ENCODE assay signal across 18 cellular contexts in genomic region chr2:8587251-8587791, GRCh38.
DNase-seq lines count a peak whose midpoint lies in the region; ATAC-seq, FAIRE-seq and TF ChIP-seq lines count a peak whose summit lies in the region.
"Had no signal": no experiment of that assay in that cellular context is flagged by ENCODE, and none has a peak within 500 bp of the region (broad histone marks: within the 10 kb centered on the region; RNA-seq: fewer than 3 reads in every experiment).

No MANE protein-coding gene starts in this region.

- POLR2A ChIA-PET in H1 (lab: Charles Lee; ENCODE audit: partially characterized antibody), result interaction anchor here (0.9 to 1.3 kb wide), 2 partner anchors 21 to 94 kb away, joined by 3 to 7 read pairs; partner anchors contain the start of gene ID2

- H3K23me2 ChIP-seq in H1 (ENCODE audit: low read depth, low read length), result no peaks in the 10 kb centered on the region; the same call in 1 of the 2 replicates

- H3K9me3 ChIP-seq in H1 (ENCODE audit: insufficient read depth in 2 of 2, low read depth in 1 of 2, low read length in 1 of 2), result no peaks in the 10 kb centered on the region
- H3K9me3 ChIP-seq: A549 had no signal

- H2AK5ac ChIP-seq in H1 (ENCODE audit: low read depth, low read length), result no peak overlapping the region

- no peak overlapping the region for H4K91ac ChIP-seq in H1 (replicated peaks; ENCODE audit: insufficient read length, low read length)

- no peak overlapping the region for H3K18ac ChIP-seq in H1 (ENCODE audit: extremely low read depth, low read length)

- H3K9ac ChIP-seq in H1 (replicated peaks in 1 of 4; ENCODE audit: extremely low read depth in 1 of 4, low read depth in 3 of 4, low read length in 3 of 4), result no peak overlapping the region

- H4K5ac ChIP-seq in H1 (ENCODE audit: insufficient read length, low read depth, low read length), result no peak overlapping the region

- no peak overlapping the region for H3K23ac ChIP-seq in H1 (ENCODE audit: insufficient read length)

- H3K9me3 Mint-ChIP-seq in activated CD8-positive, alpha-beta memory T cell treated with anti-CD3 and anti-CD28 coated beads, Interleukin-2, amount 10 ng/mL, durations not matched to agents 7 days and 5 days (ENCODE audit: low read depth), result no peaks in the 10 kb centered on the region
- no peaks in the 10 kb centered on the region for H3K9me3 Mint-ChIP-seq in stimulated activated memory B cell treated with anti-CD40 and anti-IgM and Interleukin-4, amounts not matched to agents 10 μg/mL and 1 μg/mL and 100 μg/mL, for 72 hours
- H3K9me3 Mint-ChIP-seq in activated naive CD4-positive, alpha-beta T cell treated with anti-CD3 and anti-CD28 coated beads, Interleukin-2, amount 10 ng/mL, durations not matched to agents 7 days and 5 days, result no peaks in the 10 kb centered on the region

- H2BK20ac ChIP-seq in H1 (ENCODE audit: low read length), result no peak overlapping the region

- no peak for DNase-seq in activated CD8-positive, alpha-beta memory T cell treated with anti-CD3 and anti-CD28 coated beads, Interleukin-2, amount 10 ng/mL, durations not matched to agents 7 days and 5 days
- no peak for DNase-seq in activated CD8-positive, alpha-beta memory T cell treated with anti-CD3 and anti-CD28 coated beads for 24 hours
- DNase-seq in H1 (ENCODE audit: low read depth in 1 of 2, low spot score in 2 of 2), result no peak
- DNase-seq in mesenteric fat pad (ENCODE audit: low spot score), result peak; percentile 80
- no peak for DNase-seq in NCI-H774 (lab: John Stamatoyannopoulos, UW)
- DNase-seq in activated naive CD4-positive, alpha-beta T cell treated with anti-CD3 and anti-CD28 coated beads, Interleukin-2, amount 10 ng/mL, durations not matched to agents 7 days and 5 days, result no peak
- DNase-seq in foreskin keratinocyte, result no peak
- DNase-seq: GOT3, KBM-7, MV-4-11, NCI-H1417, NCI-H1930, NCI-H2171, NCI-H446 treated with DMSO at 0.1 percent for 48 hours, OCI-M1, RPMI8226 had no signal

- TF ChIP-seq CTCF in H1 (IDR thresholded peaks at IDR 0.05; ENCODE audit: control extremely low read depth in 1 of 3, insufficient read depth in 1 of 3, low read depth in 1 of 3, low read length in 3 of 3) (no peak), foreskin keratinocyte (conservative IDR thresholded peaks at IDR 0.05) (no peak)

- H2BK5ac ChIP-seq in H1 (ENCODE audit: low read depth, low read length), result no peak overlapping the region

- H3K4me2 ChIP-seq in H1 (ENCODE audit: insufficient read depth in 1 of 2, low read depth in 2 of 2, low read length in 2 of 2), result no peak overlapping the region
- H3K4me2 ChIP-seq: A549 had no signal

- H2AFZ ChIP-seq in H1 (ENCODE audit: low read length), result no peak overlapping the region

- no peak overlapping the region for H3K4ac ChIP-seq in H1 (replicated peaks; ENCODE audit: insufficient read length, low read depth, low read length)

- H3K4me1 ChIP-seq in H1 (replicated peaks in 1 of 4; ENCODE audit: control insufficient read depth in 3 of 4, insufficient read depth in 4 of 4, low read length in 3 of 4), result peaks cover 2 to 19% (median 11%) of the 10 kb centered on the region in 4 experiments; a peak in 6 of 7 replicates
- no peaks in the 10 kb centered on the region for H3K4me1 ChIP-seq in foreskin keratinocyte
- H3K4me1 ChIP-seq: A549 had no signal

- peak overlapping the region; percentile 7 for H4K8ac ChIP-seq in H1 (ENCODE audit: extremely low read depth, insufficient read depth, low read length)

- H3K36me3 ChIP-seq in H1 (ENCODE audit: control insufficient read depth in 2 of 4, insufficient read depth in 4 of 4, low read length in 3 of 4), result no peaks in the 10 kb centered on the region

- FAIRE-seq in H1 (lab: Jason Lieb, UNC), result no peak
- FAIRE-seq: A549 had no signal

- H3K36me3 Mint-ChIP-seq in activated CD8-positive, alpha-beta memory T cell treated with anti-CD3 and anti-CD28 coated beads, Interleukin-2, amount 10 ng/mL, durations not matched to agents 7 days and 5 days, result no peaks in the 10 kb centered on the region
- no peaks in the 10 kb centered on the region for H3K36me3 Mint-ChIP-seq in stimulated activated memory B cell treated with anti-CD40 and anti-IgM and Interleukin-4, amounts not matched to agents 10 μg/mL and 1 μg/mL and 100 μg/mL, for 72 hours
- H3K36me3 Mint-ChIP-seq in activated naive CD4-positive, alpha-beta T cell treated with anti-CD3 and anti-CD28 coated beads, Interleukin-2, amount 10 ng/mL, durations not matched to agents 7 days and 5 days, result no peaks in the 10 kb centered on the region

- no peaks in the 10 kb centered on the region for H3K79me1 ChIP-seq in H1 (ENCODE audit: low read depth, low read length)

- H3K4me1 Mint-ChIP-seq in activated CD8-positive, alpha-beta memory T cell treated with anti-CD3 and anti-CD28 coated beads, Interleukin-2, amount 10 ng/mL, durations not matched to agents 7 days and 5 days, result peaks cover 41% of the 10 kb centered on the region
- peaks cover 56% of the 10 kb centered on the region for H3K4me1 Mint-ChIP-seq in stimulated activated memory B cell treated with anti-CD40 and anti-IgM and Interleukin-4, amounts not matched to agents 10 μg/mL and 1 μg/mL and 100 μg/mL, for 72 hours
- H3K4me1 Mint-ChIP-seq in activated naive CD4-positive, alpha-beta T cell treated with anti-CD3 and anti-CD28 coated beads, Interleukin-2, amount 10 ng/mL, durations not matched to agents 7 days and 5 days, result peaks cover 37% of the 10 kb centered on the region

- TF ChIP-seq EP300 in H1 (IDR thresholded peaks at IDR 0.05; ENCODE audit: borderline replicate concordance in 1 of 2, low read depth in 2 of 2, low read length in 2 of 2), result no peak

- ATAC-seq in activated CD8-positive, alpha-beta memory T cell treated with anti-CD3 and anti-CD28 coated beads, Interleukin-2, amount 10 ng/mL, durations not matched to agents 7 days and 5 days, result no peak
- ATAC-seq in stimulated activated memory B cell treated with anti-CD40 and anti-IgM and Interleukin-4, amounts not matched to agents 10 μg/mL and 1 μg/mL and 100 μg/mL, for 72 hours, result no peak
- ATAC-seq in foreskin keratinocyte, result no peak
- ATAC-seq: A549 had no signal

- H2BK120ac ChIP-seq in H1 (replicated peaks; ENCODE audit: low read depth, low read length), result no peak overlapping the region

- H2BK15ac ChIP-seq in H1 (ENCODE audit: low read length), result no peak overlapping the region

- no peak overlapping the region for H3K4me3 Mint-ChIP-seq in activated CD8-positive, alpha-beta memory T cell treated with anti-CD3 and anti-CD28 coated beads, Interleukin-2, amount 10 ng/mL, durations not matched to agents 7 days and 5 days
- no peak overlapping the region for H3K4me3 Mint-ChIP-seq in stimulated activated memory B cell treated with anti-CD40 and anti-IgM and Interleukin-4, amounts not matched to agents 10 μg/mL and 1 μg/mL and 100 μg/mL, for 72 hours
- no peak overlapping the region for H3K4me3 Mint-ChIP-seq in activated naive CD4-positive, alpha-beta T cell treated with anti-CD3 and anti-CD28 coated beads, Interleukin-2, amount 10 ng/mL, durations not matched to agents 7 days and 5 days

- no peak overlapping the region for H2BK12ac ChIP-seq in H1 (ENCODE audit: low read depth, low read length)

- peak overlapping the region; percentile 33 for H3K27ac Mint-ChIP-seq in activated CD8-positive, alpha-beta memory T cell treated with anti-CD3 and anti-CD28 coated beads, Interleukin-2, amount 10 ng/mL, durations not matched to agents 7 days and 5 days
- peak overlapping the region; percentile 93 for H3K27ac Mint-ChIP-seq in stimulated activated memory B cell treated with anti-CD40 and anti-IgM and Interleukin-4, amounts not matched to agents 10 μg/mL and 1 μg/mL and 100 μg/mL, for 72 hours
- no peak overlapping the region for H3K27ac Mint-ChIP-seq in activated naive CD4-positive, alpha-beta T cell treated with anti-CD3 and anti-CD28 coated beads, Interleukin-2, amount 10 ng/mL, durations not matched to agents 7 days and 5 days

- no peak for TF ChIP-seq RAD21 in H1 (IDR thresholded peaks at IDR 0.05 in 1 of 2, conservative IDR thresholded peaks at IDR 0.05 in 1 of 2; ENCODE audit: low read depth in 2 of 2, low read length in 2 of 2)

- no peak overlapping the region for H3K56ac ChIP-seq in H1 (replicated peaks; ENCODE audit: insufficient read length, low read depth, low read length)

- no peak for TF ChIP-seq POLR2A in H1 (IDR thresholded peaks at IDR 0.05; ENCODE audit: control extremely low read depth in 1 of 2, low read depth in 2 of 2, low read length in 2 of 2)

- peaks cover 31% of the 10 kb centered on the region for H3K27me3 Mint-ChIP-seq in activated CD8-positive, alpha-beta memory T cell treated with anti-CD3 and anti-CD28 coated beads, Interleukin-2, amount 10 ng/mL, durations not matched to agents 7 days and 5 days
- H3K27me3 Mint-ChIP-seq in stimulated activated memory B cell treated with anti-CD40 and anti-IgM and Interleukin-4, amounts not matched to agents 10 μg/mL and 1 μg/mL and 100 μg/mL, for 72 hours, result peaks cover 35% of the 10 kb centered on the region
- peaks cover 68% of the 10 kb centered on the region for H3K27me3 Mint-ChIP-seq in activated naive CD4-positive, alpha-beta T cell treated with anti-CD3 and anti-CD28 coated beads, Interleukin-2, amount 10 ng/mL, durations not matched to agents 7 days and 5 days

- no peaks in the 10 kb centered on the region for H4K20me1 ChIP-seq in H1 (replicated peaks in 1 of 2; ENCODE audit: control insufficient read depth in 1 of 2, insufficient read depth in 2 of 2, low read length in 2 of 2)

- H3K14ac ChIP-seq in H1 (ENCODE audit: insufficient read length), result no peak overlapping the region

- no peaks in the 10 kb centered on the region for H3K79me2 ChIP-seq in H1 (ENCODE audit: control insufficient read depth in 1 of 2, insufficient read depth in 2 of 2, low read length in 2 of 2)

- no peak overlapping the region for H3K27ac ChIP-seq in H1 (ENCODE audit: low read depth, low read length)
- no peak overlapping the region for H3K27ac ChIP-seq in foreskin keratinocyte

- WGBS in H1 (ENCODE audit: extremely low coverage in 1 of 2, insufficient coverage in 1 of 2, insufficient read length in 1 of 2, insufficient replicate concordance in 2 of 2, low coverage in 1 of 2, low lambda C conversion rate in 2 of 2, missing lambda C conversion rate in 1 of 2), 2 experiments, result 90% methylated on average over 19 of the region's 19 CpGs; no CpG with 5 or more reads in 1 of the 2 experiments

- no peak overlapping the region for H3K4me3 ChIP-seq in H1 (ENCODE audit: extremely low read depth in 1 of 4, insufficient read depth in 2 of 4, low read depth in 3 of 4, low read length in 4 of 4)
- H3K4me3 ChIP-seq: A549 had no signal

- CTCF ChIA-PET in activated CD8-positive, alpha-beta memory T cell treated with anti-CD3 and anti-CD28 coated beads, Interleukin-2, amount 10 ng/mL, durations not matched to agents 7 days and 5 days (lab: Charles Lee), result interaction anchor here (1.1 to 2.4 kb wide), 4 partner anchors 27 to 94 kb away, joined by 3 to 8 read pairs (median 4); partner anchors contain the start of gene ID2
- CTCF ChIA-PET in H1 (lab: Charles Lee; ENCODE audit: partially characterized antibody), result interaction anchor here (2.0 kb wide), 1 partner anchor 37 kb away, joined by 4 read pairs; no protein-coding TSS in a partner anchor
- CTCF ChIA-PET in activated naive CD4-positive, alpha-beta T cell treated with anti-CD3 and anti-CD28 coated beads, Interleukin-2, amount 10 ng/mL, durations not matched to agents 7 days and 5 days (lab: Charles Lee), result no interaction called here

- peaks cover 0 to 2% (median under 1%) of the 10 kb centered on the region in 4 experiments; a peak in 2 of 7 replicates for H3K27me3 ChIP-seq in H1 (replicated peaks in 1 of 4; ENCODE audit: control insufficient read depth in 3 of 4, extremely low read depth in 1 of 4, insufficient read depth in 3 of 4, low read length in 3 of 4)
- no peaks in the 10 kb centered on the region for H3K27me3 ChIP-seq in foreskin keratinocyte
